15 cellular contexts compared by ENCODE assay signal in the genomic region with DNA sequence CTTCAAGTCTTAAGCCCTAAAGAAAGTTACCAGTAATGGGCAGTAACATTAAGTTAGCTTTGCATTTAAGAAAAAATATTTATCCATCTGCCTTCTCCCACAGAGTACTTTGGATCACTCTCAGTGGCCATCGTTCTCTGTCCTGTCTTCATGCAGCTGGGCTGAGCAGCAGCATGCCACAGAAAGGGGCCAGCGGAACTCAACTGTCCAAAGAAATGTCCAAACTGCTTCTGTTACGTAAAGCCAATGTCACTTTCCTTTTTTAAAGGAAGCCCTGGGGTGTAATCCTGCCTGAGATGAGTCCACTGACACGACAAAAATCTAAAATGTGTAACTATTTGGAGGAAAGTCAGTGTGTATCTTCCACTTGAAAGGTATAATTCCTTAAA.
A peak's percentile ranks its signal among the peaks of the same experiment; 100 is the strongest.
DNase-seq lines count a peak whose midpoint lies in the region; ATAC-seq and TF ChIP-seq lines count a peak whose summit lies in the region.
"Had no signal": no experiment of that assay in that cellular context is flagged by ENCODE, and none has a peak within 500 bp of the region (broad histone marks: within the 10 kb centered on the region; RNA-seq: fewer than 3 reads in every experiment).

No MANE protein-coding gene starts in this region.

- TF ChIP-seq POLR2A in sigmoid colon (IDR thresholded peaks at IDR 0.05) = no peak

- H2AFZ ChIP-seq in OCI-LY3 (ENCODE audit: low read depth, low read length) (no peak overlapping the region), fibroblast of lung (ENCODE audit: low read length) (no peak overlapping the region)
- H2AFZ ChIP-seq: PC-9 had no signal

- H3K36me3 ChIP-seq in left ventricle myocardium inferior (no peaks in the 10 kb centered on the region), OCI-LY3 (replicated peaks; ENCODE audit: low read depth, low read length) (peaks cover 2% of the 10 kb centered on the region), fibroblast of lung (ENCODE audit: control insufficient read depth, insufficient read depth, low read length) (no peaks in the 10 kb centered on the region), sigmoid colon (no peaks in the 10 kb centered on the region)
- H3K36me3 ChIP-seq: colonic mucosa had no signal

- H3K79me2 ChIP-seq in OCI-LY3 (ENCODE audit: low read length) (no peaks in the 10 kb centered on the region), fibroblast of lung (ENCODE audit: control insufficient read depth, insufficient read depth, low read length) (no peaks in the 10 kb centered on the region)

- no peak for TF ChIP-seq CTCF in left ventricle myocardium inferior (IDR thresholded peaks at IDR 0.05; ENCODE audit: borderline replicate concordance)
- no peak for TF ChIP-seq CTCF in OCI-LY3 (IDR thresholded peaks at IDR 0.05; ENCODE audit: low read depth, low read length)
- no peak for TF ChIP-seq CTCF in fibroblast of lung (conservative IDR thresholded peaks at IDR 0.05 in 1 of 2, IDR thresholded peaks at IDR 0.05 in 1 of 2; ENCODE audit: low read depth in 1 of 2, low read length in 2 of 2)
- TF ChIP-seq CTCF in coronary artery (IDR thresholded peaks at IDR 0.05) = no peak
- no peak for TF ChIP-seq CTCF in sigmoid colon (IDR thresholded peaks at IDR 0.05)

- no peak overlapping the region for H3K9ac ChIP-seq in OCI-LY3 (ENCODE audit: low read length)
- no peak overlapping the region for H3K9ac ChIP-seq in fibroblast of lung (ENCODE audit: insufficient read depth, low read length)

- DNase-seq in Right ventricle myocardium superior (no peak), left ventricle myocardium inferior (no peak), fibroblast of lung (ENCODE audit: low read depth in 2 of 2) (no peak), coronary artery (ENCODE audit: low spot score) (no peak), superior temporal gyrus (ENCODE audit: extremely low spot score) (no peak), sigmoid colon (no peak), AG20443 (ENCODE audit: low spot score) (no peak)
- DNase-seq: activated naive CD4-positive, alpha-beta T cell; NCI-H1417; NCI-H446 treated with DMSO at 0.1 percent for 48 hours; PC-9; T-helper 17 cell had no signal

- ATAC-seq in Right ventricle myocardium superior (ENCODE audit: poor library complexity) = peak; percentile 41
- ATAC-seq: T-helper 17 cell had no signal

- no peaks in the 10 kb centered on the region for H4K20me1 ChIP-seq in OCI-LY3 (ENCODE audit: insufficient read depth, low read length)
- no peaks in the 10 kb centered on the region for H4K20me1 ChIP-seq in fibroblast of lung (ENCODE audit: control insufficient read depth, extremely low read depth, insufficient read depth, low read length)

- H3K27ac ChIP-seq in left ventricle myocardium inferior (replicated peaks) (no peak overlapping the region), OCI-LY3 (ENCODE audit: low read length) (no peak overlapping the region), fibroblast of lung (ENCODE audit: insufficient read depth, low read length) (peak overlapping the region; percentile 7), coronary artery (no peak overlapping the region), sigmoid colon (peak overlapping the region in 1 of 4 donors; percentile 9)
- H3K27ac ChIP-seq: colonic mucosa, PC-9 had no signal

- H3K4me1 ChIP-seq in left ventricle myocardium inferior (no peaks in the 10 kb centered on the region), OCI-LY3 (ENCODE audit: low read length) (peaks cover 22% of the 10 kb centered on the region), fibroblast of lung (ENCODE audit: control insufficient read depth, extremely low read depth, insufficient read depth, low read length) (peaks cover 4% of the 10 kb centered on the region), sigmoid colon (no peaks in the 10 kb centered on the region)
- H3K4me1 ChIP-seq: colonic mucosa had no signal

- H3K4me3 ChIP-seq in left ventricle myocardium inferior (no peak overlapping the region), OCI-LY3 (ENCODE audit: low read length) (no peak overlapping the region), fibroblast of lung (replicated peaks in 1 of 4; ENCODE audit: control extremely low read depth in 1 of 4, insufficient read depth in 1 of 4, low read depth in 3 of 4, low read length in 4 of 4) (no peak overlapping the region), coronary artery (no peak overlapping the region), sigmoid colon (no peak overlapping the region)
- H3K4me3 ChIP-seq: colonic mucosa, mucosa of descending colon, PC-9 had no signal

- H3K27me3 ChIP-seq in left ventricle myocardium inferior (ENCODE audit: low read depth) (no peaks in the 10 kb centered on the region), OCI-LY3 (ENCODE audit: low read depth, low read length) (no peaks in the 10 kb centered on the region), fibroblast of lung (ENCODE audit: control insufficient read depth, insufficient read depth, low read length) (no peaks in the 10 kb centered on the region), sigmoid colon (no peaks in the 10 kb centered on the region)
- H3K27me3 ChIP-seq: colonic mucosa had no signal

- H3K4me2 ChIP-seq in OCI-LY3 (ENCODE audit: low read length) (peak overlapping the region; percentile 37), fibroblast of lung (ENCODE audit: extremely low read depth, insufficient read depth, low read length) (peak overlapping the region; percentile 11)
- H3K4me2 ChIP-seq: PC-9 had no signal

- TF ChIP-seq EP300 in sigmoid colon (IDR thresholded peaks at IDR 0.05) = no peak

- intact Hi-C loops in Right ventricle myocardium superior (cut with DNase I) (no loop called here), left ventricle myocardium inferior (cut with micrococcal nuclease) (no loop called here), sigmoid colon (cut with DNase I) (no loop called here)

- WGBS in sigmoid colon, 2 donors = 92% methylated on average over 4 of the region's 4 CpGs

- no peaks in the 10 kb centered on the region for H3K9me3 ChIP-seq in left ventricle myocardium inferior (replicated peaks)
- no peaks in the 10 kb centered on the region; the same call in 1 of the 2 replicates for H3K9me3 ChIP-seq in OCI-LY3 (ENCODE audit: insufficient read depth, low read length)
- H3K9me3 ChIP-seq in fibroblast of lung (ENCODE audit: control insufficient read depth, insufficient read depth, low read depth, low read length) = no peaks in the 10 kb centered on the region
- no peaks in the 10 kb centered on the region for H3K9me3 ChIP-seq in sigmoid colon
- H3K9me3 ChIP-seq: colonic mucosa, mucosa of descending colon had no signal
